ENCODE assay signal across 1 cellular context in the genomic region with DNA sequence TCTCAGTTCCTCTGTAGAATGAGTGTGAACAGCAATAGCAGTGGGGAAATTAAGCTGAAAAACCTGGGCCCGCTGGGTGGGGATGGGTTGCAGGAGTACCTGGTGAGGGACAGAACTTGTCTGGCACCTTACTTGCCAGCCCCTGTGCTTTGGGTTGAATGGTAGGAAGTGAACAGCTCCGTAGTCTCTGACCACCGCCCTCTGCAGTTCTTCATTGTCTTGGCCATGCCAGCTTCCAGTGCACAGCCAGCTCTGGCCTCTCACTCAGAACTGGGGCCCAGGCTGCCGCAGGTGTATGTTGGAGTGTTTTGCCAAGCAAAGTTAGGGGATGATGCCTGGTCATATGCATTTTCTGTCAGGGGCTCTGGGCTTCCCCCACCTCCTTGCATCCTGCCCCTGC.
TF ChIP-seq lines count a peak whose summit lies in the region.

No MANE protein-coding gene starts in this region.

TF ChIP-seq in HCT116, 20 proteins besides CTCF, POLR2A, EP300 and RAD21 (continued from another document):
- TF ChIP-seq EZH2phosphoT487 (IDR thresholded peaks at IDR 0.05; ENCODE audit: borderline replicate concordance) (no peak), TCF7L2 (IDR thresholded peaks at IDR 0.05; ENCODE audit: borderline replicate concordance, extremely low read depth, insufficient read depth, insufficient read length) (no peak), POLR2AphosphoS5 (IDR thresholded peaks at IDR 0.05; ENCODE audit: low read depth, low read length) (no peak), SIN3A (IDR thresholded peaks at IDR 0.05; ENCODE audit: low read depth) (no peak), YY1 (IDR thresholded peaks at IDR 0.05; ENCODE audit: extremely low read depth, insufficient replicate concordance, low read depth, low read length) (no peak), EZH2 (IDR thresholded peaks at IDR 0.05) (no peak)
TF ChIP-seq in HCT116: peak in this region for 0.
